In the genomic region with DNA sequence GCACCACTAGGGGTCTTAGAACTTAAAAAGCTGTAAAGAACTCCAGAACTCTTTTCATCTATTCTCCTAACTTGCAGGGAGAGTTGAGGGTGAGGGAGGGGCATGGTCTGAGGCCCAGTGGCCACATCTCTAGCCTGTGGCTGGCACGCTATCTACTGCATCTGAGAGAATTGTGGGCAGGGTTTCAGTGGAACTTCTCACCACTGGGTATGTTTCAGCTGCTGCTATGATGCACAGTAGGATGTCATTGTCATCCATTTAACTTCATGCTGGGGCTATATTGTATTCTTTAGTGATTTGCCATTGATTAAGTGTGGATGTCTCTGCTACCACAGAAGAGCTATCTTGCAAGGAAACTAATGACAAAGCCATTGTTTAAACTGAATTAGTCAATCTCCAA, we compare ENCODE assay signal across 1 cellular context.
TF ChIP-seq lines count a peak whose summit lies in the region.

No MANE protein-coding gene starts in this region.

TF ChIP-seq in H1, 55 proteins besides CTCF, POLR2A, EP300 and RAD21:
- peak; percentile 51 for TF ChIP-seq NANOG (IDR thresholded peaks at IDR 0.05; ENCODE audit: insufficient read depth, low read depth, low read length, poor library complexity, severe bottlenecking)
- no peak for TF ChIP-seq HDAC6 (IDR thresholded peaks at IDR 0.05; ENCODE audit: low read depth, low read length)
TF ChIP-seq in H1: peak in this region for 1.
